1 cellular context compared by ENCODE assay signal in the genomic region with DNA sequence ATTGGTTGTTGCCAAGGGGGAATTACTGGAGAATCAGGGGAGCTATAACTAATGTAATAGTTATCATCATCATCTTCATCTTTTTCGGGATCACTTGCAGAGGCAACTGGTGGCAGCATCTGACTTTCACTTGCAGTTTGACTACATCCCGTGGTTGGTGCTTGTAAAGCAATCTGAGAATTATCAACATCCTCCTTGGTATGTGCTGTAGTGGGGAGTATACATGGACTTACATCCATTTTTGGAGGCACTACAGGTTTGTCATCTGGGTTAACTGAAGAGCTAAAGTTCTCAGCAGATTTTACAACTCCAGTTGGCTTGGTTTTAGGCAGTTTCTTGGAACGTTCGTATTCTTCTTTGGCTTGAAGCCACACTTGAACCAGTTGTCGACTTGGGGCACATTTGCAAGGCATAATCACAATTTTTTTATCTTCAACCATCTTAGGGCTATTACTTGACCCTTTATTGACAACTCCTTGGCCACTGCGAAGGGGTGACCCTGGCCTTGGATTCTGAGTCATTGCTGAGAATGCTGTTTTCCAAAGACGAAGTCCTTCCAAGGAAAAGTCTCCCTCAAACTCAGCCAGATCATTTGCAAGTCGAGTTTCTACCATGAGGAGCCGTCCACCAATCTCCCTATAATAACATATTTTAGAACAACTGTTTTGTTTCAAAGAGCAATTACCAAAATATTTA.
TF ChIP-seq lines count a peak whose summit lies in the region.

No MANE protein-coding gene starts in this region.

TF ChIP-seq in SK-N-SH, 30 proteins besides CTCF, POLR2A, EP300 and RAD21 (continued from another document):
- TF ChIP-seq, protein P1, sequence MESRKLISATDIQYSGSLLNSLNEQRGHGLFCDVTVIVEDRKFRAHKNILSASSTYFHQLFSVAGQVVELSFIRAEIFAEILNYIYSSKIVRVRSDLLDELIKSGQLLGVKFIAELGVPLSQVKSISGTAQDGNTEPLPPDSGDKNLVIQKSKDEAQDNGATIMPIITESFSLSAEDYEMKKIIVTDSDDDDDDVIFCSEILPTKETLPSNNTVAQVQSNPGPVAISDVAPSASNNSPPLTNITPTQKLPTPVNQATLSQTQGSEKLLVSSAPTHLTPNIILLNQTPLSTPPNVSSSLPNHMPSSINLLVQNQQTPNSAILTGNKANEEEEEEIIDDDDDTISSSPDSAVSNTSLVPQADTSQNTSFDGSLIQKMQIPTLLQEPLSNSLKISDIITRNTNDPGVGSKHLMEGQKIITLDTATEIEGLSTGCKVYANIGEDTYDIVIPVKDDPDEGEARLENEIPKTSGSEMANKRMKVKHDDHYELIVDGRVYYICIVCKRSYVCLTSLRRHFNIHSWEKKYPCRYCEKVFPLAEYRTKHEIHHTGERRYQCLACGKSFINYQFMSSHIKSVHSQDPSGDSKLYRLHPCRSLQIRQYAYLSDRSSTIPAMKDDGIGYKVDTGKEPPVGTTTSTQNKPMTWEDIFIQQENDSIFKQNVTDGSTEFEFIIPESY (IDR thresholded peaks at IDR 0.05; ENCODE audit: borderline replicate concordance, low read depth) = no peak
